In the genomic region with DNA sequence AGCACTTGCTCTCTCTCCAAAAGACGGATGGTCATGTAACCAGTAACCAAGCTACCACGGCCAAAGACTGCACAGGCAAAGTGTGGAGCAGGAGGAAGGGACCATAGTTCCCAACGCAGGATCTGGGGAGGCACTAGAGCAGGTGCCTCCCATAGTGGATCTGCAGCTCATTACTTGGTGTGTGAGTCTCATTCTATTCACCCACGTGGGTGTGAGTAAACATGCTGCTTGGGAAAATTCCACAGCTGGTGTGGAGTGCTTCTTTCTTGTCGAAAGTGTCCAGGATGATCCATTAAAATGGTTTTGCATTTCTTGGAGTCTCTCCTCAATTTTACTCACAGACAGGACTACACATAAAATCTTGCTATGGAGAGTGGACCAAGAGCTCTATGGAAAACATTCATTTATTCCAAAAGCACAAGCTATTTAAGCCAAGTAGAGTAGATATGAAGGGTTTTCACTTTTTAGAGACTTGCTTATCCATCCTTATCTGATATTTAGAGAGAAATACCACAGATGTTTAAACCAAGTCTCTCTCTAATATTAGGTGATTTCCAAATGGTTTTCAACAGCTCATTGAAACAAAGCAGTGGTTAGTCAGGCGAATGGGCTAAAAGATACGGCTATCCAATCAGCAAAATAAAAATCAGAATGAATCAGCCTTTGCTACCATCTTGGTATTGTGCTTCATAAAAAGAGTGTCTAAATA, we compare ENCODE assay signal across 20 cellular contexts.
DNase-seq lines count a peak whose midpoint lies in the region; ATAC-seq and TF ChIP-seq lines count a peak whose summit lies in the region.
"Had no signal": no experiment of that assay in that cellular context is flagged by ENCODE, and none has a peak within 500 bp of the region (broad histone marks: within the 10 kb centered on the region; RNA-seq: fewer than 3 reads in every experiment).

No MANE protein-coding gene starts in this region.

- H4K20me1 ChIP-seq in GM23248 (ENCODE audit: insufficient read depth) = no peaks in the 10 kb centered on the region

- no peaks in the 10 kb centered on the region for H3K9me2 ChIP-seq in GM23248 (ENCODE audit: insufficient read depth)

- H3K4me3 ChIP-seq in GM23248 = no peak overlapping the region
- H3K4me3 ChIP-seq: esophagus squamous epithelium, MG63 had no signal

- H3K9me3 Mint-ChIP-seq in activated CD8-positive, alpha-beta T cell treated with anti-CD3 and anti-CD28 coated beads for 36 hours = no peaks in the 10 kb centered on the region
- no peaks in the 10 kb centered on the region for H3K9me3 Mint-ChIP-seq in activated CD8-positive, alpha-beta T cell treated with anti-CD3 and anti-CD28 coated beads, Interleukin-2, amount 10 ng/mL, durations not matched to agents 7 days and 5 days (ENCODE audit: insufficient read depth)
- peaks cover 8% of the 10 kb centered on the region for H3K9me3 Mint-ChIP-seq in activated T-helper 2 cell treated with anti-CD3 and anti-CD28 coated beads, Interferon-gamma antibody, Interleukin-2, Interleukin-4, amounts not matched to agents 10 μg/mL and 5 μg/mL and 100 μg/mL, durations not matched to agents 14 hours and 24 hours and 36 hours
- H3K9me3 Mint-ChIP-seq in memory B cell = no peaks in the 10 kb centered on the region

- H3K36me3 Mint-ChIP-seq in activated CD8-positive, alpha-beta T cell treated with anti-CD3 and anti-CD28 coated beads for 36 hours (ENCODE audit: low read depth) = peaks cover 64% of the 10 kb centered on the region
- H3K36me3 Mint-ChIP-seq in activated CD8-positive, alpha-beta T cell treated with anti-CD3 and anti-CD28 coated beads, Interleukin-2, amount 10 ng/mL, durations not matched to agents 7 days and 5 days (ENCODE audit: low read depth) = peaks cover 79% of the 10 kb centered on the region
- peaks cover 78% of the 10 kb centered on the region for H3K36me3 Mint-ChIP-seq in activated T-helper 2 cell treated with anti-CD3 and anti-CD28 coated beads, Interferon-gamma antibody, Interleukin-2, Interleukin-4, amounts not matched to agents 10 μg/mL and 5 μg/mL and 100 μg/mL, durations not matched to agents 14 hours and 24 hours and 36 hours (ENCODE audit: low read depth)
- peaks cover 32% of the 10 kb centered on the region for H3K36me3 Mint-ChIP-seq in memory B cell

- H3K4me1 Mint-ChIP-seq in activated CD8-positive, alpha-beta T cell treated with anti-CD3 and anti-CD28 coated beads for 36 hours (ENCODE audit: low read depth) = peaks cover 8% of the 10 kb centered on the region
- no peaks in the 10 kb centered on the region for H3K4me1 Mint-ChIP-seq in activated CD8-positive, alpha-beta T cell treated with anti-CD3 and anti-CD28 coated beads, Interleukin-2, amount 10 ng/mL, durations not matched to agents 7 days and 5 days (ENCODE audit: low read depth)
- H3K4me1 Mint-ChIP-seq in activated T-helper 2 cell treated with anti-CD3 and anti-CD28 coated beads, Interferon-gamma antibody, Interleukin-2, Interleukin-4, amounts not matched to agents 10 μg/mL and 5 μg/mL and 100 μg/mL, durations not matched to agents 14 hours and 24 hours and 36 hours (ENCODE audit: low read depth) = peaks cover 14% of the 10 kb centered on the region
- H3K4me1 Mint-ChIP-seq in memory B cell = no peaks in the 10 kb centered on the region

- TF ChIP-seq CTCF in activated CD8-positive, alpha-beta T cell treated with anti-CD3 and anti-CD28 coated beads for 36 hours (IDR thresholded peaks at IDR 0.05) = no peak

- no peaks in the 10 kb centered on the region for H3K27me3 ChIP-seq in GM23248 (replicated peaks; ENCODE audit: insufficient read depth)
- H3K27me3 ChIP-seq: esophagus squamous epithelium, MG63, neutrophil had no signal

- CTCF ChIA-PET in activated CD8-positive, alpha-beta T cell treated with anti-CD3 and anti-CD28 coated beads for 36 hours (lab: Charles Lee) = interaction anchor here (0.8 to 1.6 kb wide), 5 partner anchors 11 to 42 kb away, joined by 3 to 5 read pairs (median 3); no protein-coding TSS in a partner anchor
- CTCF ChIA-PET in activated CD8-positive, alpha-beta T cell treated with anti-CD3 and anti-CD28 coated beads, Interleukin-2, amount 10 ng/mL, durations not matched to agents 7 days and 5 days (lab: Charles Lee) = interaction anchor here (0.9 to 1.2 kb wide), 4 partner anchors 11 to 297 kb away, joined by 3 read pairs; no protein-coding TSS in a partner anchor

- peaks cover 49% of the 10 kb centered on the region for H3F3A ChIP-seq in GM23248 (ENCODE audit: insufficient read depth)

- POLR2A ChIA-PET in activated CD8-positive, alpha-beta T cell treated with anti-CD3 and anti-CD28 coated beads for 36 hours (lab: Charles Lee) = interaction anchor here (0.7 kb wide), 1 partner anchor 10 kb away, joined by 4 read pairs; no protein-coding TSS in a partner anchor
- POLR2A ChIA-PET in activated CD8-positive, alpha-beta T cell treated with anti-CD3 and anti-CD28 coated beads, Interleukin-2, amount 10 ng/mL, durations not matched to agents 7 days and 5 days (lab: Charles Lee) = no interaction called here

- H3K27me3 Mint-ChIP-seq in activated CD8-positive, alpha-beta T cell treated with anti-CD3 and anti-CD28 coated beads for 36 hours = no peaks in the 10 kb centered on the region
- H3K27me3 Mint-ChIP-seq in activated CD8-positive, alpha-beta T cell treated with anti-CD3 and anti-CD28 coated beads, Interleukin-2, amount 10 ng/mL, durations not matched to agents 7 days and 5 days (ENCODE audit: low read depth) = no peaks in the 10 kb centered on the region
- H3K27me3 Mint-ChIP-seq in activated T-helper 2 cell treated with anti-CD3 and anti-CD28 coated beads, Interferon-gamma antibody, Interleukin-2, Interleukin-4, amounts not matched to agents 10 μg/mL and 5 μg/mL and 100 μg/mL, durations not matched to agents 14 hours and 24 hours and 36 hours (ENCODE audit: low read depth) = no peaks in the 10 kb centered on the region
- no peaks in the 10 kb centered on the region for H3K27me3 Mint-ChIP-seq in memory B cell

- in situ Hi-C loops in GM23248 (cut with MboI) = no loop called here

- no peaks in the 10 kb centered on the region for H3K79me2 ChIP-seq in GM23248 (ENCODE audit: insufficient read depth)

- H2AFZ ChIP-seq in GM23248 = no peak overlapping the region

- no peak overlapping the region for H3K4me3 Mint-ChIP-seq in activated CD8-positive, alpha-beta T cell treated with anti-CD3 and anti-CD28 coated beads for 36 hours
- no peak overlapping the region for H3K4me3 Mint-ChIP-seq in activated CD8-positive, alpha-beta T cell treated with anti-CD3 and anti-CD28 coated beads, Interleukin-2, amount 10 ng/mL, durations not matched to agents 7 days and 5 days
- H3K4me3 Mint-ChIP-seq in activated T-helper 2 cell treated with anti-CD3 and anti-CD28 coated beads, Interferon-gamma antibody, Interleukin-2, Interleukin-4, amounts not matched to agents 10 μg/mL and 5 μg/mL and 100 μg/mL, durations not matched to agents 14 hours and 24 hours and 36 hours (ENCODE audit: low read depth) = no peak overlapping the region
- H3K4me3 Mint-ChIP-seq in memory B cell = no peak overlapping the region

- H3K36me3 ChIP-seq in GM23248 (ENCODE audit: low read depth) = peaks cover 17% of the 10 kb centered on the region
- H3K36me3 ChIP-seq: neutrophil had no signal

- H3K4me1 ChIP-seq in GM23248 (ENCODE audit: insufficient read depth) = peaks cover 33% of the 10 kb centered on the region
- H3K4me1 ChIP-seq: esophagus squamous epithelium had no signal

- no peak overlapping the region for H3K9ac ChIP-seq in GM23248

- peak; percentile 20 for ATAC-seq in activated CD8-positive, alpha-beta T cell treated with anti-CD3 and anti-CD28 coated beads for 36 hours
- no peak for ATAC-seq in activated CD8-positive, alpha-beta T cell treated with anti-CD3 and anti-CD28 coated beads, Interleukin-2, amount 10 ng/mL, durations not matched to agents 7 days and 5 days
- no peak for ATAC-seq in memory B cell (ENCODE audit: low read depth)
- ATAC-seq: left lobe of liver had no signal

- intact Hi-C loops in activated CD8-positive, alpha-beta T cell treated with anti-CD3 and anti-CD28 coated beads for 36 hours (cut with micrococcal nuclease) = no loop called here
- intact Hi-C loops in activated T-helper 2 cell treated with anti-CD3 and anti-CD28 coated beads, Interferon-gamma antibody, Interleukin-2, Interleukin-4, amounts not matched to agents 10 μg/mL and 5 μg/mL and 100 μg/mL, durations not matched to agents 14 hours and 24 hours and 36 hours (cut with micrococcal nuclease) = no loop called here

- no peaks in the 10 kb centered on the region for H3K9me3 ChIP-seq in GM23248 (ENCODE audit: low read depth)
- H3K9me3 ChIP-seq: esophagus squamous epithelium, neutrophil had no signal

- H3K4me2 ChIP-seq in GM23248 (ENCODE audit: unreplicated experiment) = no peak overlapping the region

- H3K27ac Mint-ChIP-seq in activated CD8-positive, alpha-beta T cell treated with anti-CD3 and anti-CD28 coated beads for 36 hours = peak overlapping the region; percentile 57
- H3K27ac Mint-ChIP-seq in activated CD8-positive, alpha-beta T cell treated with anti-CD3 and anti-CD28 coated beads, Interleukin-2, amount 10 ng/mL, durations not matched to agents 7 days and 5 days = no peak overlapping the region
- peak overlapping the region; percentile 38 for H3K27ac Mint-ChIP-seq in activated T-helper 2 cell treated with anti-CD3 and anti-CD28 coated beads, Interferon-gamma antibody, Interleukin-2, Interleukin-4, amounts not matched to agents 10 μg/mL and 5 μg/mL and 100 μg/mL, durations not matched to agents 14 hours and 24 hours and 36 hours
- peak overlapping the region; percentile 47 for H3K27ac Mint-ChIP-seq in memory B cell

- DNase-seq in activated CD8-positive, alpha-beta T cell treated with anti-CD3 and anti-CD28 coated beads for 36 hours = no peak
- DNase-seq in activated CD8-positive, alpha-beta T cell treated with anti-CD3 and anti-CD28 coated beads, Interleukin-2, amount 10 ng/mL, durations not matched to agents 7 days and 5 days = no peak
- DNase-seq in GM23248 = peak; percentile 29
- DNase-seq in activated T-helper 2 cell treated with anti-CD3 and anti-CD28 coated beads, Interferon-gamma antibody, Interleukin-2, Interleukin-4, amounts not matched to agents 10 μg/mL and 5 μg/mL and 100 μg/mL, durations not matched to agents 14 hours and 24 hours and 36 hours (ENCODE audit: low spot score) = no peak
- no peak for DNase-seq in memory B cell (ENCODE audit: low spot score in 2 of 2)
- no peak for DNase-seq in central memory CD4-positive, alpha-beta T cell
- no peak for DNase-seq in stimulated activated CD8-positive, alpha-beta memory T cell treated with anti-CD3 and anti-CD28 coated beads, Interleukin-4, amount 100 ng/mL, for 48 hours
- DNase-seq in NCI-H1417 treated with DMSO at 0.1 percent for 48 hours (lab: John Stamatoyannopoulos, UW) = no peak
- DNase-seq: activated CD4-positive, alpha-beta T cell treated with anti-CD3 and anti-CD28 coated beads for 1 hour; activated CD8-positive, alpha-beta memory T cell treated with anti-CD3 and anti-CD28 coated beads, Interleukin-2, amount 50 U/mL, for 4 hours; C1 segment of cervical spinal cord; effector memory CD4-positive, alpha-beta T cell; esophagus squamous epithelium; MG63; NCI-H1436 treated with DMSO at 0.1 percent for 48 hours; NCI-H774; retina; stimulated activated CD4-positive, alpha-beta T cell treated with anti-CD3 and anti-CD28 coated beads, Interleukin-12 subunit alpha, Interleukin-12 subunit beta, amount 100 ng/mL, for 4 hours had no signal

- 90 to 91% methylated on average over 7 of the region's 7 CpGs for WGBS in GM23248 (ENCODE audit: low coverage in 1 of 2, low lambda C conversion rate in 2 of 2, missing lambda C conversion rate in 2 of 2), 2 experiments

- no peak overlapping the region for H3K27ac ChIP-seq in GM23248
- H3K27ac ChIP-seq: esophagus squamous epithelium, neutrophil had no signal
